Comparison of ENCODE assay signal across 22 cellular contexts in the genomic region with DNA sequence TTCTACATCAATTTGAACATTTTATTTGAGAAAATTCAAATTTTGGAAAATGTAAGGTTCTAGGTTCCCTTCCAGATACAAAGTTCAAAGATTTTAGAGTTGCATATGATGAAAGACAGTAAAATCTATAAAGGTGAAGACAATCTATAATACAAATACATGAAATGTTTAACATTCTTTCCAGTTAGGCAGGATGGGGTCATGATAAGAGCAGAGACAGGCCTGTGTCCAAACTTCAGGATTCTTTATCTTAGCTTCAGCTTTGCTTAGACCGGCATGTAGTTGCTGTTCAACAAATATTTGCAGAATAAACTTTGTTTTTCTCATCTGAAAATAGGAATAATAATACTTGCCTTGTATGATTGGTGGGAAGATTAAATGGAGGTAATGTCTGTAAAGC.
"Had no signal": no experiment of that assay in that cellular context is flagged by ENCODE, and none has a peak within 500 bp of the region (broad histone marks: within the 10 kb centered on the region; RNA-seq: fewer than 3 reads in every experiment).

No MANE protein-coding gene starts in this region.

- H3K4me1 Mint-ChIP-seq: central memory CD8-positive, alpha-beta T cell had no signal

- H3K27ac ChIP-seq: body of pancreas, SJCRH30, WERI-Rb-1 had no signal

- H3K36me3 ChIP-seq: SJCRH30, WERI-Rb-1 had no signal

- H3K4me3 Mint-ChIP-seq: activated CD8-positive, alpha-beta T cell treated with anti-CD3 and anti-CD28 coated beads, Interleukin-2, amount 10 ng/mL, durations not matched to agents 7 days and 5 days; central memory CD8-positive, alpha-beta T cell had no signal

- H3K9me3 ChIP-seq: body of pancreas, SK-N-SH had no signal

- H3K27me3 Mint-ChIP-seq: central memory CD8-positive, alpha-beta T cell had no signal

- H3K4me2 ChIP-seq: SK-N-SH had no signal

- H3K9ac ChIP-seq: SK-N-SH had no signal

- DNase-seq: activated CD4-positive, alpha-beta T cell treated with anti-CD3 and anti-CD28 coated beads for 48 hours; activated CD4-positive, alpha-beta T cell treated with anti-CD3 and anti-CD28 coated beads, Interleukin-2, amount 50 U/mL, for 4 hours; activated CD8-positive, alpha-beta memory T cell treated with anti-CD3 and anti-CD28 coated beads, Interleukin-2, amount 50 U/mL, for 48 hours; activated CD8-positive, alpha-beta T cell treated with anti-CD3 and anti-CD28 coated beads, Interleukin-2, amount 10 ng/mL, durations not matched to agents 7 days and 5 days; activated naive CD4-positive, alpha-beta T cell treated with anti-CD3 and anti-CD28 coated beads, Interleukin-2, amount 50 U/mL, for 16 hours; activated T-cell treated with anti-CD3 and anti-CD28 coated beads, Interleukin-2, amount 50 U/mL, for 1 hour; aorta; body of pancreas; KG1; MV-4-11; NCI-H1092 treated with DMSO at 0.1 percent for 48 hours; NCI-H1417 treated with DMSO at 0.1 percent for 48 hours; NCI-H1694; NCI-H2029; NCI-H510A treated with DMSO at 0.1 percent for 48 hours; SJCRH30; SK-N-SH; T-helper 1 cell; WERI-Rb-1 had no signal

- ATAC-seq: activated CD4-positive, CD25-positive, alpha-beta regulatory T cell treated with anti-CD3 and anti-CD28 coated beads, Interleukin-2, amount 50 U/mL, for 24 hours; activated CD8-positive, alpha-beta T cell treated with anti-CD3 and anti-CD28 coated beads, Interleukin-2, amount 10 ng/mL, durations not matched to agents 7 days and 5 days; body of pancreas; Right ventricle myocardium inferior had no signal

- H3K27ac Mint-ChIP-seq: activated CD8-positive, alpha-beta T cell treated with anti-CD3 and anti-CD28 coated beads, Interleukin-2, amount 10 ng/mL, durations not matched to agents 7 days and 5 days had no signal

- H3K4me1 ChIP-seq: body of pancreas, SJCRH30 had no signal

- H3K27me3 ChIP-seq: body of pancreas, SJCRH30 had no signal

- H3K4me3 ChIP-seq: body of pancreas, SJCRH30 had no signal

- H3K9me3 Mint-ChIP-seq: central memory CD8-positive, alpha-beta T cell had no signal
